Comparison of ENCODE assay signal across 17 cellular contexts in the genomic region with DNA sequence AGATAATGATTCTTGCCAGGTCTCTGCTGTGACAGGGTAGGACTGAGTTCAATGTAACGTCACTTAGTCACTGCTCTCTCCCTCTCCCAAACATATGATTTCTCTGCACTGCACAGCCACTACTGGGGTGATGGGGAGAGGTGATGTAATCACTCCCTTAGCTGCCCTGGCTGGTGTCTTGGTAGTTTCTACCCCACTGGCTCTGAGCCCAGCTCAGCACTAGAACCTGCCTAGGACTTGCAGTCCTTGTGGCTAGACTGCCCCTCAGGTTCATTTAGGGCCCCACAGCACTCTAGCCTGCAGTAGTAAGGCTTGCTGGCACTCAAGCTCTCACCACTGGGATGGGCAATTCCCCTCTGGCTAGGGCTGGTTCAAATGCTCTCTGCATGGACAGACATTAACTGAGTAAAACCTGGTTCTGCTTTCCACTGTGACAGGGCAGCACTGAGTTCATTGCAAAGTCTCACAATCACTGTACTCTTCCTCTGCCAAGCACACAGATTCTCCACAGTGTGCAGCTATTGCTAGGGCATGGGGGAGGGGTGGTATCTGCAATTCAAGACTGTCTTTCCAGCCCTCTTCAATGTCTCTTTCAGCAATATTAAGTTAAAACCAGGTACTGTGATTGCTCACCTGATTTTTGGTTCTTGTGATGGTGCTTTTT.
A peak's percentile ranks its signal among the peaks of the same experiment; 100 is the strongest.
DNase-seq lines count a peak whose midpoint lies in the region; ATAC-seq, FAIRE-seq and TF ChIP-seq lines count a peak whose summit lies in the region.
"Had no signal": no experiment of that assay in that cellular context is flagged by ENCODE, and none has a peak within 500 bp of the region (broad histone marks: within the 10 kb centered on the region; RNA-seq: fewer than 3 reads in every experiment).

No MANE protein-coding gene starts in this region.

- H3K27me3 ChIP-seq in mammary epithelial cell (ENCODE audit: insufficient read depth, low read length), result no peaks in the 10 kb centered on the region

- no peak overlapping the region for H3K4me2 ChIP-seq in mammary epithelial cell (ENCODE audit: insufficient read depth, low read depth, low read length)
- H3K4me2 ChIP-seq: A549, PC-9 had no signal

- intact Hi-C loops in Right ventricle myocardium inferior (cut with DNase I) (no loop called here), left cardiac atrium (cut with DNase I) (no loop called here), mammary epithelial cell (cut with micrococcal nuclease) (no loop called here)

- no peak overlapping the region for H2AFZ ChIP-seq in mammary epithelial cell (ENCODE audit: low read depth, low read length)
- H2AFZ ChIP-seq: PC-9 had no signal

- peak; percentile 57 for ATAC-seq in Right ventricle myocardium inferior
- ATAC-seq in left cardiac atrium, result no peak
- no peak for ATAC-seq in GM19351 (IDR thresholded peaks at IDR 0.05; ENCODE audit: unreplicated experiment)
- ATAC-seq: HCT116 had no signal

- no peak overlapping the region for H3K9ac ChIP-seq in mammary epithelial cell (ENCODE audit: insufficient read depth, low read length)

- no peaks in the 10 kb centered on the region for H4K20me1 ChIP-seq in mammary epithelial cell (ENCODE audit: insufficient read depth, low read length)

- no peaks in the 10 kb centered on the region for H3K9me3 ChIP-seq in mammary epithelial cell (replicated peaks; ENCODE audit: insufficient read depth, low read length)
- H3K9me3 ChIP-seq: A549, Caco-2 had no signal

- no peak for FAIRE-seq in GM19239 (lab: Jason Lieb, UNC)
- FAIRE-seq: A549 had no signal

- in situ Hi-C loops in mammary epithelial cell (cut with MboI; ENCODE audit: low sequenced_read_pairs in 2 of 2), result no loop called here

- TF ChIP-seq CTCF in mammary epithelial cell (conservative IDR thresholded peaks at IDR 0.05 in 1 of 2, IDR thresholded peaks at IDR 0.05 in 1 of 2; ENCODE audit: extremely low read depth in 1 of 2, insufficient read depth in 1 of 2, low read depth in 1 of 2, low read length in 2 of 2) (no peak), retinal pigment epithelial cell (conservative IDR thresholded peaks at IDR 0.05; ENCODE audit: low read depth, low read length) (no peak)

- CTCF ChIA-PET in mammary epithelial cell (lab: Charles Lee; ENCODE audit: low non-redundant PET), result no interaction called here

- no peaks in the 10 kb centered on the region for H3K79me2 ChIP-seq in mammary epithelial cell (ENCODE audit: insufficient read depth, low read length)

- H3K27ac ChIP-seq in mammary epithelial cell (ENCODE audit: insufficient read depth, low read depth, low read length), result no peak overlapping the region
- H3K27ac ChIP-seq: A549, PC-9 had no signal

- DNase-seq in Right ventricle myocardium inferior (ENCODE audit: missing footprints), result no peak
- DNase-seq in left cardiac atrium, result no peak
- peak; percentile 38 for DNase-seq in H4 (ENCODE audit: low spot score)
- DNase-seq in mammary epithelial cell, result peak; percentile 2
- DNase-seq in retinal pigment epithelial cell (ENCODE audit: low read depth), result peak; percentile 26
- no peak for DNase-seq in NCI-H2171 treated with DMSO at 0.1 percent for 48 hours (lab: John Stamatoyannopoulos, UW)
- no peak for DNase-seq in GM19239 (ENCODE audit: insufficient read length, low spot score)
- DNase-seq: Caco-2, KBM-7, NCI-H1436, NCI-H2029, NCI-H226, NCI-H526 treated with DMSO at 0.1 percent for 48 hours, PC-9 had no signal

- BruUV-seq in mammary epithelial cell (replicated peaks; lab: Mats Ljungman, UMichigan), result no TSS peak

- 6% methylated on average over 1 of the region's 1 CpG for WGBS in mammary epithelial cell (ENCODE audit: low coverage, missing lambda C conversion rate)

- H3K36me3 ChIP-seq in mammary epithelial cell (ENCODE audit: insufficient read depth, low read length), result no peaks in the 10 kb centered on the region

- dilution Hi-C loops in mammary epithelial cell (cut with HindIII; ENCODE audit: low sequenced_read_pairs), result no loop called here

- no peaks in the 10 kb centered on the region for H3K4me1 ChIP-seq in mammary epithelial cell (ENCODE audit: insufficient read depth, low read length)
- H3K4me1 ChIP-seq: A549 had no signal

- no peak overlapping the region for H3K4me3 ChIP-seq in mammary epithelial cell (replicated peaks in 1 of 3; ENCODE audit: insufficient read depth in 1 of 3, low read depth in 2 of 3, low read length in 3 of 3)
- H3K4me3 ChIP-seq in retinal pigment epithelial cell (ENCODE audit: low read length), result no peak overlapping the region
- H3K4me3 ChIP-seq: A549, PC-9 had no signal

Comparison
In these comparisons a context has a peak if more than half of its experiments do, and no peak if none do; other contexts are left out.
1. DNase-seq: peak in H4 (single experiment), mammary epithelial cell (single experiment) and retinal pigment epithelial cell (single experiment); none in Right ventricle myocardium inferior (single experiment), left cardiac atrium (single experiment), NCI-H2171 treated with DMSO at 0.1 percent for 48 hours (single experiment) and GM19239 (single experiment).